In genomic region chr10:124992462-124993344, GRCh38 we compare ENCODE assay signal across 8 cellular contexts. TPM values are rescaled to one million over a fixed set of nuclear protein-coding genes. Genes with fewer than 3 reads are reported as not detected.
DNase-seq lines count a peak whose midpoint lies in the region; ATAC-seq, FAIRE-seq and TF ChIP-seq lines count a peak whose summit lies in the region.

No MANE protein-coding gene starts in this region.

- TF ChIP-seq CTCF in 22Rv1 (IDR thresholded peaks at IDR 0.05) (peak; percentile 85), RWPE2 (IDR thresholded peaks at IDR 0.05; ENCODE audit: poor library complexity, severe bottlenecking) (peak; percentile 71), endothelial cell of umbilical vein (IDR thresholded peaks at IDR 0.05; ENCODE audit: extremely low read depth in 1 of 2, insufficient read depth in 1 of 2, low read depth in 1 of 2, low read length in 2 of 2) (peak; percentile 45 to 55), vagina (IDR thresholded peaks at IDR 0.05) (peak; percentile 22 to 66 (median 49))

- intact Hi-C loops in endothelial cell of umbilical vein (cut with micrococcal nuclease), result loop anchor here (1.0 to 5.0 kb wide), 6 partner anchors 65 to 725 kb away; partner anchors contain the start of gene EDRF1
- intact Hi-C loops in vagina (cut with DNase I), result no loop called here

- H3K9me3 ChIP-seq in RWPE2 (ENCODE audit: severe bottlenecking), result no peaks in the 10 kb centered on the region
- no peaks in the 10 kb centered on the region for H3K9me3 ChIP-seq in endothelial cell of umbilical vein (replicated peaks; ENCODE audit: control insufficient read depth, insufficient read depth, low read length)
- H3K9me3 ChIP-seq in mesodermal cell (ENCODE audit: control insufficient read depth, low read length), result no peaks in the 10 kb centered on the region
- no peaks in the 10 kb centered on the region for H3K9me3 ChIP-seq in vagina

- WGBS in mesodermal cell (ENCODE audit: insufficient coverage in 2 of 2), 2 experiments, result 90 to 92% methylated on average over 14 of the region's 20 CpGs

- H3K79me2 ChIP-seq in endothelial cell of umbilical vein (ENCODE audit: control insufficient read depth, insufficient read depth, low read length), result no peaks in the 10 kb centered on the region

- no peak overlapping the region for H2AFZ ChIP-seq in endothelial cell of umbilical vein (ENCODE audit: low read depth, low read length)

- POLR2A ChIA-PET in endothelial cell of umbilical vein (lab: Charles Lee), result no interaction called here

- no peaks in the 10 kb centered on the region for H3K9me1 ChIP-seq in endothelial cell of umbilical vein (replicated peaks; ENCODE audit: control insufficient read depth, extremely low read depth, insufficient read depth, low read length)

- H3K27me3 ChIP-seq in RWPE2 (ENCODE audit: insufficient read depth, poor library complexity, severe bottlenecking) (no peaks in the 10 kb centered on the region), endothelial cell of umbilical vein (ENCODE audit: control insufficient read depth in 2 of 2, insufficient read depth in 2 of 2, low read length in 2 of 2) (no peaks in the 10 kb centered on the region), vagina (no peaks in the 10 kb centered on the region)

- no peak overlapping the region for H3K4me2 ChIP-seq in endothelial cell of umbilical vein (ENCODE audit: insufficient read depth, low read length)

- H3K36me3 ChIP-seq in RWPE2 (ENCODE audit: low read depth) (peaks cover 98% of the 10 kb centered on the region), endothelial cell of umbilical vein (ENCODE audit: control insufficient read depth in 2 of 2, extremely low read depth in 1 of 2, insufficient read depth in 2 of 2, low read length in 2 of 2) (peaks cover 36 to 55% of the 10 kb centered on the region in 2 experiments), mesodermal cell (ENCODE audit: control insufficient read depth, insufficient read depth, low read length) (peaks cover 86% of the 10 kb centered on the region), vagina (peaks cover 0 to 45% of the 10 kb centered on the region in 2 donors)

- dilution Hi-C loops in endothelial cell of umbilical vein (cut with MboI; ENCODE audit: extremely low pct_ligation_motif_present, low sequenced_read_pairs), result no loop called here

- FAIRE-seq in endothelial cell of umbilical vein (lab: Jason Lieb, UNC), result peak; percentile 42

- no peaks in the 10 kb centered on the region for H3K4me1 ChIP-seq in RWPE2 (ENCODE audit: insufficient read depth, poor library complexity, severe bottlenecking)
- H3K4me1 ChIP-seq in endothelial cell of umbilical vein (ENCODE audit: control insufficient read depth, extremely low read depth, insufficient read depth, low read length), result no peaks in the 10 kb centered on the region
- peaks cover 4% of the 10 kb centered on the region for H3K4me1 ChIP-seq in mesodermal cell (ENCODE audit: control insufficient read depth, insufficient read depth, low read length, poor library complexity, severe bottlenecking)
- H3K4me1 ChIP-seq in vagina, result peaks cover 15% of the 10 kb centered on the region

- BruUV-seq in endothelial cell of umbilical vein (replicated peaks; lab: Mats Ljungman, UMichigan), result no TSS peak

- H3K4me3 ChIP-seq in RWPE2 (ENCODE audit: severe bottlenecking) (no peak overlapping the region), endothelial cell of umbilical vein (replicated peaks in 1 of 3; ENCODE audit: insufficient read depth in 1 of 3, low read depth in 1 of 3, low read length in 3 of 3) (no peak overlapping the region), mesodermal cell (ENCODE audit: extremely low read depth, insufficient read depth, low read length, poor library complexity, severe bottlenecking) (no peak overlapping the region), vagina (no peak overlapping the region)

- no peaks in the 10 kb centered on the region for H4K20me1 ChIP-seq in endothelial cell of umbilical vein (replicated peaks; ENCODE audit: control insufficient read depth, extremely low read depth, insufficient read depth, low read length)

- TF ChIP-seq POLR2A in endothelial cell of umbilical vein (IDR thresholded peaks at IDR 0.05; ENCODE audit: low read depth, low read length), result no peak
- TF ChIP-seq POLR2A in vagina (IDR thresholded peaks at IDR 0.05), result no peak

- CTCF ChIA-PET in endothelial cell of umbilical vein (lab: Charles Lee), result interaction anchor here (0.7 to 3.1 kb wide), 31 partner anchors 10 to 745 kb away, joined by 3 to 18 read pairs (median 4); partner anchors contain the start of gene EDRF1

- no peak overlapping the region for H3K27ac ChIP-seq in 22Rv1
- H3K27ac ChIP-seq in RWPE2 (ENCODE audit: poor library complexity, severe bottlenecking), result no peak overlapping the region
- H3K27ac ChIP-seq in endothelial cell of umbilical vein (ENCODE audit: insufficient read depth, low read depth, low read length), result no peak overlapping the region
- H3K27ac ChIP-seq in mesodermal cell (ENCODE audit: low read depth, low read length, severe bottlenecking), result peak overlapping the region; percentile 49
- H3K27ac ChIP-seq in vagina, result peak overlapping the region; percentile 2

- DNase-seq in ELR (ENCODE audit: low read depth), result peak; percentile 73
- DNase-seq in RWPE2 (ENCODE audit: low spot score), result no peak
- peak; percentile 60 for DNase-seq in endothelial cell of umbilical vein (ENCODE audit: low read depth, low spot score)
- peak in 1 of 2 donors; percentile 88 for DNase-seq in vagina (ENCODE audit: extremely low spot score in 2 of 2)

- H3K9ac ChIP-seq in endothelial cell of umbilical vein (replicated peaks; ENCODE audit: extremely low read depth, insufficient read depth, low read length), result no peak overlapping the region

- ATAC-seq in HG03520 (IDR thresholded peaks at IDR 0.05; ENCODE audit: unreplicated experiment), result peak; percentile 71
- ATAC-seq in RWPE2 (ENCODE audit: low read depth), result peak; percentile 43; the same call in 2 of the 3 replicates
- no peak for ATAC-seq in HG02588 (IDR thresholded peaks at IDR 0.05; ENCODE audit: unreplicated experiment)

TF ChIP-seq in endothelial cell of umbilical vein, 7 proteins besides CTCF, POLR2A, EP300 and RAD21:
- TF ChIP-seq JUN (IDR thresholded peaks at IDR 0.05; ENCODE audit: borderline replicate concordance, insufficient read depth, insufficient read length, low read depth) (no peak), GATA2 (IDR thresholded peaks at IDR 0.05; ENCODE audit: insufficient read depth, insufficient read length, low read depth, low read length) (no peak), POLR2AphosphoS5 (IDR thresholded peaks at IDR 0.05; ENCODE audit: insufficient read depth, low read depth, low read length) (no peak), EZH2 (IDR thresholded peaks at IDR 0.05; ENCODE audit: borderline replicate concordance, low read depth, low read length, severe bottlenecking) (no peak), FOS (IDR thresholded peaks at IDR 0.05; ENCODE audit: borderline replicate concordance, insufficient read depth, low read length) (no peak), MAX (IDR thresholded peaks at IDR 0.05; ENCODE audit: insufficient read depth, insufficient read length) (no peak), MYC (IDR thresholded peaks at IDR 0.05; ENCODE audit: low read depth, low read length) (no peak)

RNA-seq across cellular contexts. Expression of gene ZRANB1, which starts 50.8 kb away (rescaled TPM):
- total RNA-seq in endothelial cell of umbilical vein (17.3 and 17.7 TPM in 2 replicates), vagina (23.8 TPM)
- 5.0 and 6.2 TPM in 2 replicates for polyA plus RNA-seq in endothelial cell of umbilical vein
- 8.7 and 9.2 TPM in 2 replicates for polyA plus RNA-seq in endothelial cell of umbilical vein (2011; cell fraction: cytosol; rRNA removed)
- polyA plus RNA-seq in endothelial cell of umbilical vein (2011; cell fraction: nucleus; rRNA removed), result 9.4 and 10.9 TPM in 2 replicates
- 10.2 and 11.7 TPM in 2 replicates for polyA plus RNA-seq in endothelial cell of umbilical vein (2012)
- polyA minus RNA-seq in endothelial cell of umbilical vein, result 19.5 and 21.4 TPM in 2 replicates
- 14.8 TPM for polyA minus RNA-seq in endothelial cell of umbilical vein (2011; cell fraction: cytosol; rRNA and poly(A)+ RNA removed)
- polyA minus RNA-seq in endothelial cell of umbilical vein (2011; cell fraction: nucleus; rRNA and poly(A)+ RNA removed), result 15.5 and 19.5 TPM in 2 replicates
- polyA plus RNA-seq in mesodermal cell (2013, experiment 1 of 2), result 19.0 TPM
- polyA plus RNA-seq in mesodermal cell (2013, experiment 2 of 2), result 18.6 TPM

Comparison
In these comparisons a context has a peak if more than half of its experiments do, and no peak if none do; other contexts are left out.
1. H3K27ac ChIP-seq: peak in mesodermal cell (single experiment) and vagina (single experiment); none in 22Rv1 (single experiment), RWPE2 (single experiment) and endothelial cell of umbilical vein (single experiment).
2. Peak in every context shown above with its lines, with median percentiles within 50 percentile points of each other: CTCF ChIP-seq.